ENCODE assay signal across 14 cellular contexts in the genomic region with DNA sequence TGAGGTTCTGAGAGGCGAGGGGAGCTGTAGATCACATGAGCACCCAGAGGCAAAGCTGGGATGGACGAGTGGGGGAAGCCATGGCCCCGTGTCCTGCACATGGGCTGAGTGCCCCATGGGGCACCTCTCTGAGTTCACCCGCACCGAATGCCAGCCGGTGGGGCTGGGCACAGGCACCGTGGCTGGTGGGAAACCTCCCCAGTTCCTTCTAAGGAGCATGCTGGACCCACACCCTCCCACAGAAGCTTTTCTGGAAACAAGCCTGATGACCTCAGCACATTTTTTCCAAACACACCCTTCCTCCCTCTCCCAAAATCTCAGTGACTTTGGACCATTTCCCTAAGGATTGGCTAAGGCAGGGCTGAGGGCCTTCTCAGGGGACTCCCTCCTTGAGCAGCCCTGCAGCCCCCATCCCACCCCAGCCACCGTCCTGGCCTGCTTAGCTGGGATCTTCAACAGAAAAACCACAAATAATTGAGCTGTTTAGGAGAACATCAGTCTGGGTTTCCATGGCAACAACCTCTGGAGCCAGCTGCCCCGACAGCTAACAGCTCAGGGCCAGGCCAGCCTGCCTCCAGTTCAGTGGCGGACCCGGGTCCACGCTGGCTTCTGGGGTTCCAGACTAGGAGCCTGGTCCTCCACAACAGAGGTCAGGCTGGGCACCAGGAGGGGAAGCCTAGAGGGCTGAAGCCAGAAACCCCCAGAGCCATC. TPM values are rescaled to one million over a fixed set of nuclear protein-coding genes. Genes with fewer than 3 reads are reported as not detected.
DNase-seq lines count a peak whose midpoint lies in the region; ATAC-seq, FAIRE-seq and TF ChIP-seq lines count a peak whose summit lies in the region.
"Had no signal": no experiment of that assay in that cellular context is flagged by ENCODE, and none has a peak within 500 bp of the region (broad histone marks: within the 10 kb centered on the region; RNA-seq: fewer than 3 reads in every experiment).

No MANE protein-coding gene starts in this region.

- 62% methylated on average over 3 of the region's 12 CpGs for WGBS in SK-N-SH (ENCODE audit: low lambda C conversion rate)
- 19% methylated on average over 5 of the region's 12 CpGs; no CpG with 5 or more reads in 1 of the 2 donors for WGBS in gastroesophageal sphincter (ENCODE audit: low coverage in 1 of 2), 2 donors
- whole genome bisulfite sequencing in pancreas, 2 donors: 46 to 69% methylated on average over 12 of the region's 12 CpGs

- H3K27ac Mint-ChIP-seq in Caco-2 (ENCODE audit: unreplicated experiment) (peak overlapping the region; percentile 36), immature natural killer cell (no peak overlapping the region)
- H3K27ac Mint-ChIP-seq in activated CD8-positive, alpha-beta T cell treated with anti-CD3 and anti-CD28 coated beads, Interleukin-2, amount 10 ng/mL, durations not matched to agents 7 days and 5 days: no peak overlapping the region

- no peaks in the 10 kb centered on the region for H4K20me1 ChIP-seq in SK-N-SH (ENCODE audit: insufficient read depth)

- H3K36me3 ChIP-seq in Caco-2 (ENCODE audit: control insufficient read depth, insufficient read depth, low read length): no peaks in the 10 kb centered on the region
- no peaks in the 10 kb centered on the region for H3K36me3 ChIP-seq in SK-N-SH (replicated peaks in 1 of 2; ENCODE audit: control insufficient read depth in 1 of 2, insufficient read depth in 2 of 2, low read length in 1 of 2)
- no peaks in the 10 kb centered on the region for H3K36me3 ChIP-seq in gastroesophageal sphincter
- no peaks in the 10 kb centered on the region for H3K36me3 ChIP-seq in pancreas

- no peak overlapping the region for H3K9ac ChIP-seq in SK-N-SH

- H3K4me1 Mint-ChIP-seq in Caco-2 (ENCODE audit: low read depth, unreplicated experiment) (peaks cover 44% of the 10 kb centered on the region), immature natural killer cell (no peaks in the 10 kb centered on the region)
- H3K4me1 Mint-ChIP-seq in activated CD8-positive, alpha-beta T cell treated with anti-CD3 and anti-CD28 coated beads, Interleukin-2, amount 10 ng/mL, durations not matched to agents 7 days and 5 days (ENCODE audit: low read depth): no peaks in the 10 kb centered on the region

- H3K36me3 Mint-ChIP-seq in Caco-2 (ENCODE audit: insufficient read depth, unreplicated experiment) (no peaks in the 10 kb centered on the region), immature natural killer cell (no peaks in the 10 kb centered on the region)
- peaks cover 6% of the 10 kb centered on the region for H3K36me3 Mint-ChIP-seq in activated CD8-positive, alpha-beta T cell treated with anti-CD3 and anti-CD28 coated beads, Interleukin-2, amount 10 ng/mL, durations not matched to agents 7 days and 5 days (ENCODE audit: low read depth)

- intact Hi-C loops in Caco-2 (cut with micrococcal nuclease; ENCODE audit: unreplicated experiment) (no loop called here), pancreas (cut with DNase I) (no loop called here)

- H3K4me3 Mint-ChIP-seq in Caco-2 (ENCODE audit: unreplicated experiment) (no peak overlapping the region), immature natural killer cell (no peak overlapping the region)
- no peak overlapping the region for H3K4me3 Mint-ChIP-seq in activated CD8-positive, alpha-beta T cell treated with anti-CD3 and anti-CD28 coated beads, Interleukin-2, amount 10 ng/mL, durations not matched to agents 7 days and 5 days

- no peak for TF ChIP-seq RAD21 in SK-N-SH (IDR thresholded peaks at IDR 0.05; ENCODE audit: low read length)

- TF ChIP-seq CTCF in Caco-2 (IDR thresholded peaks at IDR 0.05; ENCODE audit: insufficient read depth in 1 of 2, low read depth in 1 of 2, low read length in 1 of 2, severe bottlenecking in 1 of 2, unreplicated experiment in 1 of 2): no peak
- TF ChIP-seq CTCF in SK-N-SH (IDR thresholded peaks at IDR 0.05): no peak
- no peak for TF ChIP-seq CTCF in gastroesophageal sphincter (IDR thresholded peaks at IDR 0.05)
- no peak for TF ChIP-seq CTCF in pancreas (IDR thresholded peaks at IDR 0.05)

- DNase-seq in Caco-2 (peak; percentile 46 to 49), SK-N-SH (peak; percentile 88), pancreas (peak in 2 of 6 donors; percentile 48 to 53), immature natural killer cell (no peak), NCI-H510A treated with DMSO at 0.1 percent for 48 hours (lab: John Stamatoyannopoulos, UW) (no peak)
- DNase-seq in stimulated activated CD4-positive, alpha-beta T cell treated with anti-CD3 and anti-CD28 coated beads, Interleukin-2, amount 100 ng/mL, for 24 hours: no peak
- DNase-seq in activated CD8-positive, alpha-beta T cell treated with anti-CD3 and anti-CD28 coated beads, Interleukin-2, amount 10 ng/mL, durations not matched to agents 7 days and 5 days: no peak
- DNase-seq: NCI-H1694 treated with DMSO at 0.1 percent for 48 hours had no signal

- H3K4me3 ChIP-seq in Caco-2 (ENCODE audit: low read depth, low read length) (no peak overlapping the region), SK-N-SH (ENCODE audit: low read depth in 2 of 2, low read length in 1 of 2) (no peak overlapping the region), gastroesophageal sphincter (no peak overlapping the region), pancreas (no peak overlapping the region)

- H3F3A ChIP-seq in SK-N-SH (replicated peaks; ENCODE audit: insufficient read depth): no peaks in the 10 kb centered on the region

- H3K9me2 ChIP-seq in SK-N-SH: no peaks in the 10 kb centered on the region

- FAIRE-seq in pancreas (lab: Jason Lieb, UNC): no peak
- FAIRE-seq: frontal cortex had no signal

- CTCF ChIA-PET in Caco-2 (lab: Charles Lee): interaction anchor here (1.2 kb wide), 1 partner anchor 332 kb away, joined by 4 read pairs; no protein-coding TSS in a partner anchor
- CTCF ChIA-PET in SK-N-SH (lab: Yijun Ruan, JAX): interaction anchor here (0.8 to 1.1 kb wide), 3 partner anchors 10 to 179 kb away, joined by 3 read pairs; no protein-coding TSS in a partner anchor
- CTCF ChIA-PET in activated CD8-positive, alpha-beta T cell treated with anti-CD3 and anti-CD28 coated beads, Interleukin-2, amount 10 ng/mL, durations not matched to agents 7 days and 5 days (lab: Charles Lee): no interaction called here

- BruUV-seq in Caco-2 (replicated peaks; lab: Mats Ljungman, UMichigan): no TSS peak

- no peaks in the 10 kb centered on the region for H3K27me3 Mint-ChIP-seq in Caco-2 (ENCODE audit: insufficient read depth, unreplicated experiment)
- peaks cover 4 to 11% (median 8%) of the 10 kb centered on the region in 3 donors for H3K27me3 Mint-ChIP-seq in immature natural killer cell (ENCODE audit: low read depth in 3 of 3)
- H3K27me3 Mint-ChIP-seq in activated CD8-positive, alpha-beta T cell treated with anti-CD3 and anti-CD28 coated beads, Interleukin-2, amount 10 ng/mL, durations not matched to agents 7 days and 5 days (ENCODE audit: low read depth): peaks cover 9% of the 10 kb centered on the region

- TF ChIP-seq EP300 in SK-N-SH (IDR thresholded peaks at IDR 0.05; ENCODE audit: borderline replicate concordance in 1 of 2, low read depth in 1 of 2, low read length in 1 of 2) (no peak), gastroesophageal sphincter (IDR thresholded peaks at IDR 0.05) (no peak)

- no peak overlapping the region for H2AFZ ChIP-seq in SK-N-SH (ENCODE audit: low read depth)

- H3K27me3 ChIP-seq in Caco-2 (replicated peaks; ENCODE audit: control insufficient read depth, insufficient read depth, low read length) (no peaks in the 10 kb centered on the region), SK-N-SH (ENCODE audit: insufficient read depth) (no peaks in the 10 kb centered on the region), gastroesophageal sphincter (no peaks in the 10 kb centered on the region), pancreas (no peaks in the 10 kb centered on the region)

- H3K79me2 ChIP-seq in SK-N-SH (ENCODE audit: insufficient read depth): no peaks in the 10 kb centered on the region

- H3K9me3 Mint-ChIP-seq in Caco-2 (ENCODE audit: unreplicated experiment): peaks cover 17% of the 10 kb centered on the region
- peaks cover 0 to 4% (median 0%) of the 10 kb centered on the region in 6 donors for H3K9me3 Mint-ChIP-seq in immature natural killer cell
- H3K9me3 Mint-ChIP-seq in activated CD8-positive, alpha-beta T cell treated with anti-CD3 and anti-CD28 coated beads, Interleukin-2, amount 10 ng/mL, durations not matched to agents 7 days and 5 days (ENCODE audit: insufficient read depth): peaks cover 7% of the 10 kb centered on the region

- H3K27ac ChIP-seq in SK-N-SH (ENCODE audit: low read depth in 2 of 2, low read length in 1 of 2): no peak overlapping the region
- peak overlapping the region in 3 of 4 donors; percentile 22 to 47 (median 40) for H3K27ac ChIP-seq in gastroesophageal sphincter
- no peak overlapping the region for H3K27ac ChIP-seq in pancreas
- H3K27ac ChIP-seq: HL-60 had no signal

- TF ChIP-seq POLR2A in gastroesophageal sphincter (IDR thresholded peaks at IDR 0.05): no peak

- H3K9me3 ChIP-seq in Caco-2 (peaks cover 10% of the 10 kb centered on the region), SK-N-SH (peaks cover 3% of the 10 kb centered on the region; the same call in 1 of the 2 replicates), gastroesophageal sphincter (peaks cover 0 to 17% (median 0%) of the 10 kb centered on the region in 3 donors), pancreas (no peaks in the 10 kb centered on the region)

- peak; percentile 71 for ATAC-seq in gastroesophageal sphincter
- ATAC-seq in pancreas: peak in 3 of 4 donors; percentile 37 to 48 (median 42)
- no peak for ATAC-seq in activated CD8-positive, alpha-beta T cell treated with anti-CD3 and anti-CD28 coated beads, Interleukin-2, amount 10 ng/mL, durations not matched to agents 7 days and 5 days
- ATAC-seq: HCT116 had no signal

- no peak overlapping the region for H3K4me2 ChIP-seq in SK-N-SH

- peaks cover 35% of the 10 kb centered on the region for H3K4me1 ChIP-seq in Caco-2
- peaks cover 0 to 10% of the 10 kb centered on the region in 2 experiments; a peak in 1 of 4 replicates for H3K4me1 ChIP-seq in SK-N-SH (ENCODE audit: control insufficient read depth in 1 of 2, insufficient read depth in 2 of 2, low read depth in 1 of 2, low read length in 1 of 2)
- H3K4me1 ChIP-seq in gastroesophageal sphincter: peaks cover 0 to 25% (median 14%) of the 10 kb centered on the region in 3 donors
- H3K4me1 ChIP-seq in pancreas: no peaks in the 10 kb centered on the region

- POLR2A ChIA-PET in Caco-2 (lab: Charles Lee) (no interaction called here), SK-N-SH (lab: Yijun Ruan, JAX) (no interaction called here)
- POLR2A ChIA-PET in activated CD8-positive, alpha-beta T cell treated with anti-CD3 and anti-CD28 coated beads, Interleukin-2, amount 10 ng/mL, durations not matched to agents 7 days and 5 days (lab: Charles Lee): no interaction called here

TF ChIP-seq in SK-N-SH, 30 proteins besides CTCF, POLR2A, EP300 and RAD21 (continues in another document):
- TF ChIP-seq YY1 (IDR thresholded peaks at IDR 0.05; ENCODE audit: low read depth): no peak

RNA-seq across cellular contexts. Expression of a gene that starts 18.1 kb away (rescaled TPM):
- total RNA-seq in Caco-2 (2022) (0.12 TPM in 1 of 2 replicates, not detected in the other), gastroesophageal sphincter (not detected), pancreas (not detected)
- polyA plus RNA-seq in SK-N-SH (2012; rRNA removed) (not detected in 2 replicates), pancreas (not detected), immature natural killer cell (not detected)
- not detected in 2 replicates for polyA plus RNA-seq in SK-N-SH (2012; cell fraction: cytosol; rRNA removed)
- polyA plus RNA-seq in SK-N-SH (2012; cell fraction: nucleus; rRNA removed): 0.08 TPM in 1 of 2 replicates, not detected in the other
- total RNA-seq in activated CD8-positive, alpha-beta T cell treated with anti-CD3 and anti-CD28 coated beads, Interleukin-2, amount 10 ng/mL, durations not matched to agents 7 days and 5 days: not detected
- total RNA-seq: frontal cortex, mononuclear cell, temporal lobe had no signal

Comparison
In these comparisons a context has a peak if more than half of its experiments do, and no peak if none do; other contexts are left out.
1. DNase-seq: peak in Caco-2 (2 of 2) and SK-N-SH (single experiment); none in immature natural killer cell (0 of 3), stimulated activated CD4-positive, alpha-beta T cell treated with anti-CD3 and anti-CD28 coated beads, Interleukin-2, amount 100 ng/mL, for 24 hours (0 of 2), NCI-H510A treated with DMSO at 0.1 percent for 48 hours (single experiment) and activated CD8-positive, alpha-beta T cell treated with anti-CD3 and anti-CD28 coated beads, Interleukin-2, amount 10 ng/mL, durations not matched to agents 7 days and 5 days (single experiment).
2. H3K27ac ChIP-seq: peak in gastroesophageal sphincter (3 of 4); none in SK-N-SH (0 of 2) and pancreas (0 of 4).